8 cellular contexts compared by ENCODE assay signal in the genomic region with DNA sequence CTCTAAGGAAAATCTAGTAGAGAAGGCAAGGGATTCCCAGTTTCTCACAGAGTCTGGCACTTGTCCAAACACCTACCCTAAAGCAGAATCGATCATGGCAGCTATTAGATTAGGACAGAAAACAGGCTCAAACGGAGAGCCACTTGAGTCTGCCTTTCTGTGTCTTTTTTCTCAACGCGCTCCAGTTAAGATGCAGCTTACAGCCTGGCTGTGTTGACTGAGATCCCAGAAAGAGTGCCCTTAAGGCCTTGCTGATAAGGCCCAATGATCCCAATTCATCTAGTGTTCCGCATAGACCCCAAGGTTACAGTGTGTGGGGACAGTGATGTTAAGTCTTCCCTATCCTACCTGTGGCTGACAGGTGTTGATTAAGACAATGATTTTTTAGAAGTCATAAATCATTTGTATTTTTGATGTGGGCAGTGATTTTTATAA. TPM values are rescaled to one million over a fixed set of nuclear protein-coding genes. Genes with fewer than 3 reads are reported as not detected.
DNase-seq lines count a peak whose midpoint lies in the region; ATAC-seq and TF ChIP-seq lines count a peak whose summit lies in the region.

No MANE protein-coding gene starts in this region.

- intact Hi-C loops in CD4-positive, alpha-beta T cell (cut with DNase I, micrococcal nuclease), result loop anchor here in 1 of 2 experiments (5.0 to 10.0 kb wide), 3 partner anchors 110 to 193 kb away; a partner anchor contains a TSS

- no peak for DNase-seq in CD4-positive, alpha-beta T cell
- peak; percentile 32 for DNase-seq in KBM-7
- DNase-seq in WTC11 (ENCODE audit: low spot score), result no peak
- DNase-seq in globus pallidus (ENCODE audit: low spot score), result peak; percentile 25
- DNase-seq in skeletal muscle cell (ENCODE audit: low read depth), result no peak
- DNase-seq in AG20443 (ENCODE audit: low spot score), result no peak

- no peaks in the 10 kb centered on the region for H3K27me3 Mint-ChIP-seq in CD4-positive, alpha-beta T cell
- H3K27me3 Mint-ChIP-seq in WTC11 (ENCODE audit: low read depth), result peaks cover 16% of the 10 kb centered on the region

- in situ Hi-C loops in KBM-7 (cut with MboI; ENCODE audit: low pct_unique_long_range_greater_than_20kb, low sequenced_read_pairs), result no loop called here

- no peaks in the 10 kb centered on the region for H3K27me3 ChIP-seq in CD4-positive, alpha-beta T cell (ENCODE audit: control insufficient read depth, insufficient read depth, low read length)

- peak overlapping the region; percentile 98 for H3K27ac ChIP-seq in CD4-positive, alpha-beta T cell (ENCODE audit: low read depth, low read length)

- H3K4me3 ChIP-seq in skeletal muscle cell (ENCODE audit: low read depth, low read length), result peak overlapping the region; percentile 82

- H3K36me3 Mint-ChIP-seq in CD4-positive, alpha-beta T cell (ENCODE audit: low read depth), result peaks cover 49% of the 10 kb centered on the region
- H3K36me3 Mint-ChIP-seq in WTC11, result peaks cover 4% of the 10 kb centered on the region

- H3K4me1 Mint-ChIP-seq in CD4-positive, alpha-beta T cell (ENCODE audit: low read depth), result peaks cover 56% of the 10 kb centered on the region
- H3K4me1 Mint-ChIP-seq in WTC11, result peaks cover 17% of the 10 kb centered on the region

- CTCF ChIA-PET in CD4-positive, alpha-beta T cell (lab: Charles Lee), result interaction anchor here (0.7 to 1.4 kb wide), 3 partner anchors 44 to 110 kb away, joined by 3 to 7 read pairs (median 4); no protein-coding TSS in a partner anchor
- CTCF ChIA-PET in WTC11 (lab: Charles Lee), result no interaction called here

- H3K27ac Mint-ChIP-seq in CD4-positive, alpha-beta T cell, result peak overlapping the region; percentile 100
- H3K27ac Mint-ChIP-seq in WTC11, result peak overlapping the region; percentile 98

- no peak for ATAC-seq in CD4-positive, alpha-beta T cell (ENCODE audit: poor library complexity)
- ATAC-seq in WTC11, result no peak
- ATAC-seq in HG03460 (IDR thresholded peaks at IDR 0.05; ENCODE audit: unreplicated experiment), result no peak
- no peak for ATAC-seq in activated CD4-positive, CD25-positive, alpha-beta regulatory T cell treated with anti-CD3 and anti-CD28 coated beads, Interleukin-2, amount 50 U/mL, for 24 hours

- POLR2A ChIA-PET in CD4-positive, alpha-beta T cell (lab: Charles Lee), result interaction anchor here (0.7 to 2.9 kb wide), 12 partner anchors 8 to 1272 kb away, joined by 3 to 36 read pairs (median 8); a partner anchor contains a TSS
- POLR2A ChIA-PET in WTC11 (lab: Charles Lee), result no interaction called here

- peak overlapping the region; percentile 95 for H3K4me3 Mint-ChIP-seq in CD4-positive, alpha-beta T cell
- peak overlapping the region; percentile 84 for H3K4me3 Mint-ChIP-seq in WTC11

- no peak for TF ChIP-seq CTCF in CD4-positive, alpha-beta T cell (IDR thresholded peaks at IDR 0.05)
- no peak for TF ChIP-seq CTCF in WTC11 (IDR thresholded peaks at IDR 0.05)

- H3K9me3 Mint-ChIP-seq in CD4-positive, alpha-beta T cell, result no peaks in the 10 kb centered on the region
- no peaks in the 10 kb centered on the region for H3K9me3 Mint-ChIP-seq in WTC11

- H3K9me3 ChIP-seq in CD4-positive, alpha-beta T cell (ENCODE audit: control insufficient read depth, low read length), result no peaks in the 10 kb centered on the region

TF ChIP-seq in WTC11, 78 proteins besides CTCF, POLR2A, EP300 and RAD21:
- TF ChIP-seq NFATC4 (CRISPR knock-in tag; IDR thresholded peaks at IDR 0.05), result no peak
- no peak for TF ChIP-seq RELA (CRISPR knock-in tag; IDR thresholded peaks at IDR 0.05; ENCODE audit: borderline replicate concordance)
- no peak for TF ChIP-seq SOX15 (CRISPR knock-in tag; IDR thresholded peaks at IDR 0.05)
- no peak for TF ChIP-seq ZBTB21 (CRISPR knock-in tag; IDR thresholded peaks at IDR 0.05; ENCODE audit: borderline replicate concordance)
- no peak for TF ChIP-seq ZNF219 (CRISPR knock-in tag; IDR thresholded peaks at IDR 0.05; ENCODE audit: borderline replicate concordance)

RNA-seq across cellular contexts. Expression of a gene that starts 1.0 kb away (rescaled TPM):
- total RNA-seq in CD4-positive, alpha-beta T cell, result 10 to 100 TPM; 16.9 to 17.5 TPM
- total RNA-seq in WTC11 (2021), result 27.3 to 32.9 TPM (median 31.0 TPM) in 3 replicates

Comparison
In these comparisons a context has a peak if more than half of its experiments do, and no peak if none do; other contexts are left out.
1. DNase-seq: peak in KBM-7 (single experiment) and globus pallidus (single experiment); none in CD4-positive, alpha-beta T cell (0 of 10), WTC11 (single experiment), skeletal muscle cell (single experiment) and AG20443 (single experiment).